ENCODE assay signal across 8 cellular contexts in the genomic region with DNA sequence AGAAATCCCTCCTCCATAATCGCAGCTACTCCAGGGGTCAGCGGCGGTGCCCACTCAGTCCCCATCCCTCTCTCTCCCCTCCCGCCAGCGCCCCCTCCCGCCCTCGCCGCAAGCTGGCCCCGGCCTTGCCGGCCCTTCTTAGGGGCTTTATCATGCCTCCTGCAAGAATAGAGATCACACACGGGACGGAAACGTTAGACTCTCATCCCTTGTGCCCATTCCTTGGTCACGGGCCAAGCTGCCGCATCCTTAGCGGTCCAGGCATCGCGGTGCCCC. TPM values are rescaled to one million over a fixed set of nuclear protein-coding genes. Genes with fewer than 3 reads are reported as not detected.
DNase-seq lines count a peak whose midpoint lies in the region; ATAC-seq and TF ChIP-seq lines count a peak whose summit lies in the region.

No MANE protein-coding gene starts in this region.

- TF ChIP-seq POLR2A in Peyer's patch (IDR thresholded peaks at IDR 0.05) = no peak
- TF ChIP-seq POLR2A in gastrocnemius medialis (IDR thresholded peaks at IDR 0.05) = no peak

- TF ChIP-seq CTCF in Peyer's patch (IDR thresholded peaks at IDR 0.05) = no peak
- no peak for TF ChIP-seq CTCF in foreskin fibroblast (IDR thresholded peaks at IDR 0.05; ENCODE audit: low read depth, low read length)
- no peak for TF ChIP-seq CTCF in gastrocnemius medialis (IDR thresholded peaks at IDR 0.05 in 4 of 5, conservative IDR thresholded peaks at IDR 0.05 in 1 of 5)
- no peak for TF ChIP-seq CTCF in GM10266 (IDR thresholded peaks at IDR 0.05; ENCODE audit: control insufficient read depth, insufficient read depth, low read depth, missing control alignments)

- peak overlapping the region; percentile 19 to 43 (median 38) for H3K4me3 ChIP-seq in Peyer's patch
- peak overlapping the region; percentile 19 to 25 for H3K4me3 ChIP-seq in foreskin fibroblast (ENCODE audit: low read depth in 1 of 2, low read length in 2 of 2)
- peak overlapping the region; percentile 45 to 96 (median 50) for H3K4me3 ChIP-seq in gastrocnemius medialis

- H3K36me3 ChIP-seq in Peyer's patch (peaks cover 0 to 11% (median 0%) of the 10 kb centered on the region in 3 donors), gastrocnemius medialis (peaks cover 0 to 6% of the 10 kb centered on the region in 2 donors)

- intact Hi-C loops in gastrocnemius medialis (cut with DNase I; ENCODE audit: low total_unique reads) = loop anchor here (1.0 to 5.0 kb wide), 5 partner anchors 56 to 369 kb away; a partner anchor contains a TSS

- in situ Hi-C loops in gastrocnemius medialis (cut with MboI; ENCODE audit: low sequenced_read_pairs in 4 of 4) = no loop called here

- H3K9me3 ChIP-seq in Peyer's patch (no peaks in the 10 kb centered on the region), gastrocnemius medialis (no peaks in the 10 kb centered on the region)

- H3K27me3 ChIP-seq in Peyer's patch (no peaks in the 10 kb centered on the region), gastrocnemius medialis (no peaks in the 10 kb centered on the region)

- H3K27ac ChIP-seq in Peyer's patch (peak overlapping the region; percentile 79 to 97 (median 94)), gastrocnemius medialis (peak overlapping the region; percentile 92 to 95 (median 95))

- ATAC-seq in GM21723 (IDR thresholded peaks at IDR 0.05; ENCODE audit: unreplicated experiment) (peak; percentile 7), gastrocnemius medialis (peak; percentile 1 to 2), GM18519 (IDR thresholded peaks at IDR 0.05; ENCODE audit: low FRiP score, unreplicated experiment) (no peak)

- H3K4me1 ChIP-seq in Peyer's patch (peaks cover 0 to 54% (median 28%) of the 10 kb centered on the region in 4 donors), gastrocnemius medialis (peaks cover 67 to 83% of the 10 kb centered on the region in 2 donors)

- DNase-seq in Peyer's patch (no peak), foreskin fibroblast (no peak), gastrocnemius medialis (no peak), kidney glomerular epithelial cell (lab: John Stamatoyannopoulos, UW) (no peak), GM10266 (ENCODE audit: extremely low spot score) (no peak), NCI-H128 (lab: John Stamatoyannopoulos, UW; ENCODE audit: unreplicated experiment) (no peak)

RNA-seq across cellular contexts. Expression of a gene that starts 0.7 kb away (rescaled TPM):
- total RNA-seq in Peyer's patch (100 to 1,000 TPM in 1 of 4 donors, 10 to 100 TPM in 3; 75.3 to 115 (median 86.4) TPM), gastrocnemius medialis (100 to 1,000 TPM in 3 of 4 donors, 10 to 100 TPM in 1; 98.8 to 137 (median 106) TPM)

RNA-seq across cellular contexts. Expression of a gene that starts 7.5 kb away (rescaled TPM):
- 100 to 1,000 TPM in 3 of 4 donors, 10 to 100 TPM in 1; 41.3 to 409 (median 291) TPM for total RNA-seq in Peyer's patch
- 100 to 1,000 TPM in 3 of 4 donors, 10 to 100 TPM in 1; 68.2 to 763 (median 288) TPM for total RNA-seq in gastrocnemius medialis

RNA-seq across cellular contexts. Expression of a gene that starts 26.2 kb away (rescaled TPM):
- 100 to 1,000 TPM in 2 of 4 donors, 10 to 100 TPM in 2; 76.5 to 126 (median 95.1) TPM for total RNA-seq in Peyer's patch
- total RNA-seq in gastrocnemius medialis = 10 to 100 TPM; 16.9 to 27.3 (median 20.1) TPM

RNA-seq across cellular contexts. Expression of a gene that starts 54.0 kb away (rescaled TPM):
- total RNA-seq in Peyer's patch = 1 to 10 TPM in 2 of 4 donors, under 1 TPM in 1, not detected in 1; 0.70 to 5.7 (median 1.5) TPM
- under 1 TPM in 2 of 4 donors, not detected in 2; 0.15 to 0.53 TPM for total RNA-seq in gastrocnemius medialis

RNA-seq across cellular contexts. Expression of a gene that starts 55.8 kb away (rescaled TPM):
- total RNA-seq in Peyer's patch = 10 to 100 TPM; 15.2 to 84.2 (median 23.2) TPM
- 1 to 10 TPM; 5.4 to 9.2 (median 7.3) TPM for total RNA-seq in gastrocnemius medialis
